In the genomic region with DNA sequence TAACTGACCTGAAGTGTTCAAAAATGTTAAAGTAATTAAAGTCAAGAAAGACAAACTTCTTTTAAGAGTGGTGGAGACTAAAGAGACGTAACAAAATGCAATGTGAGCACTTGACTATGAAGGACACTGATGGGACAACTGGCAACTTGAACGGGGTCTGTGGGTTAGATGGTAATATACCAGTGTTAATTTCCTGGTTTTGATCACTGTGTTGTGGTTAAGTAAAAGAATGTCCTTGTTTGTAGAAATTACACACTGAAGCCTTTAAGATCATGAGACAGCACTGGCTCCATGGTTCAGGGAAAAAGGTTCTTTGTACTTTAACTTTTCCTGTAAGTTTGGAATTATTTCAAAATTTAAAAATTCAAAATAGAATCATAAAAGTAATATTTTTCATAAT, we compare ENCODE assay signal across 15 cellular contexts.
"Had no signal": no experiment of that assay in that cellular context is flagged by ENCODE, and none has a peak within 500 bp of the region (broad histone marks: within the 10 kb centered on the region; RNA-seq: fewer than 3 reads in every experiment).

No MANE protein-coding gene starts in this region.

- H3K9me3 ChIP-seq: body of pancreas, sigmoid colon, spleen, thyroid gland had no signal

- H3K27ac ChIP-seq: body of pancreas, sigmoid colon, spleen, thyroid gland had no signal

- H3K4me1 ChIP-seq: body of pancreas, sigmoid colon, thyroid gland had no signal

- H3K36me3 ChIP-seq: thyroid gland had no signal

- ATAC-seq: activated naive CD4-positive, alpha-beta T cell treated with anti-CD3 and anti-CD28 coated beads, Interleukin-2, amount 50 U/mL, for 72 hours; body of pancreas; naive thymus-derived CD8-positive, alpha-beta T cell had no signal

- H3K4me3 Mint-ChIP-seq: activated CD4-positive, alpha-beta T cell treated with anti-CD3 and anti-CD28 coated beads, Interleukin-2, amount 10 ng/mL, durations not matched to agents 24 days and 14 days; activated T-helper 1 cell treated with anti-CD3 and anti-CD28 coated beads, Interleukin-12 subunit alpha, Interleukin-12 subunit beta, Interleukin-2, Interleukin-4 antibody, amounts not matched to agents 30 ng/mL and 10 ng/mL and 1 ng/mL, durations not matched to agents 14 hours and 24 hours and 36 hours; naive thymus-derived CD8-positive, alpha-beta T cell; T-helper 2 cell treated with Interferon-gamma antibody and Interleukin-4, amounts not matched to agents 5 μg/mL and 100 μg/mL, for 36 hours had no signal

- H3K27ac Mint-ChIP-seq: activated CD4-positive, alpha-beta T cell treated with anti-CD3 and anti-CD28 coated beads, Interleukin-2, amount 10 ng/mL, durations not matched to agents 24 days and 14 days; activated T-helper 1 cell treated with anti-CD3 and anti-CD28 coated beads, Interleukin-12 subunit alpha, Interleukin-12 subunit beta, Interleukin-2, Interleukin-4 antibody, amounts not matched to agents 30 ng/mL and 10 ng/mL and 1 ng/mL, durations not matched to agents 14 hours and 24 hours and 36 hours; T-helper 2 cell treated with Interferon-gamma antibody and Interleukin-4, amounts not matched to agents 5 μg/mL and 100 μg/mL, for 36 hours had no signal

- H3K27me3 Mint-ChIP-seq: activated CD4-positive, alpha-beta T cell treated with anti-CD3 and anti-CD28 coated beads, Interleukin-2, amount 10 ng/mL, durations not matched to agents 24 days and 14 days; naive thymus-derived CD8-positive, alpha-beta T cell had no signal

- H3K9me3 Mint-ChIP-seq: activated CD4-positive, alpha-beta T cell treated with anti-CD3 and anti-CD28 coated beads, Interleukin-2, amount 10 ng/mL, durations not matched to agents 24 days and 14 days; activated naive CD4-positive, alpha-beta T cell treated with anti-CD3 and anti-CD28 coated beads, Interleukin-2, amount 50 U/mL, for 72 hours; activated T-helper 1 cell treated with anti-CD3 and anti-CD28 coated beads, Interleukin-12 subunit alpha, Interleukin-12 subunit beta, Interleukin-2, Interleukin-4 antibody, amounts not matched to agents 30 ng/mL and 10 ng/mL and 1 ng/mL, durations not matched to agents 14 hours and 24 hours and 36 hours; naive thymus-derived CD8-positive, alpha-beta T cell; T-helper 2 cell treated with Interferon-gamma antibody and Interleukin-4, amounts not matched to agents 5 μg/mL and 100 μg/mL, for 36 hours had no signal

- DNase-seq: activated CD4-positive, alpha-beta T cell treated with anti-CD3 and anti-CD28 coated beads, Interleukin-2, amount 10 ng/mL, durations not matched to agents 24 days and 14 days; activated CD4-positive, CD25-positive, alpha-beta regulatory T cell; activated gamma-delta T cell treated with Interleukin-2 at 50 U/mL for 16 hours; amniotic stem cell; body of pancreas; mesendoderm; naive thymus-derived CD8-positive, alpha-beta T cell; sigmoid colon; spleen; stimulated activated CD4-positive, alpha-beta T cell treated with anti-CD3 and anti-CD28 coated beads, Interleukin-4, amount 100 ng/mL, for 4 hours; stimulated activated naive CD4-positive, alpha-beta T cell treated with Interleukin-2 at 50 U/mL for 16 hours; thyroid gland had no signal

- H3K4me3 ChIP-seq: body of pancreas, sigmoid colon, spleen, thyroid gland had no signal

- H3K27me3 ChIP-seq: body of pancreas, sigmoid colon, spleen, thyroid gland had no signal
